21 cellular contexts compared by ENCODE assay signal in genomic region chr1:112267929-112268328, GRCh38.
DNase-seq lines count a peak whose midpoint lies in the region; ATAC-seq lines count a peak whose summit lies in the region.
"Had no signal": no experiment of that assay in that cellular context is flagged by ENCODE, and none has a peak within 500 bp of the region (broad histone marks: within the 10 kb centered on the region; RNA-seq: fewer than 3 reads in every experiment).

No MANE protein-coding gene starts in this region.

- H3K9me3 ChIP-seq in right cardiac atrium (ENCODE audit: control insufficient read depth, low read length) = no peaks in the 10 kb centered on the region
- H3K9me3 ChIP-seq: neutrophil, upper lobe of left lung had no signal

- DNase-seq in Right ventricle myocardium inferior (ENCODE audit: missing footprints) = peak; percentile 79
- no peak for DNase-seq in cardiac septum (ENCODE audit: low spot score)
- DNase-seq in right cardiac atrium = peak; percentile 73 to 90 (median 87)
- DNase-seq in posterior vena cava (ENCODE audit: low spot score) = peak; percentile 88
- DNase-seq in RKO (ENCODE audit: low spot score) = no peak
- no peak for DNase-seq in NCI-H524 (lab: John Stamatoyannopoulos, UW)
- DNase-seq: activated CD4-positive, alpha-beta T cell treated with anti-CD3 and anti-CD28 coated beads, Interleukin-2, amount 50 U/mL, for 48 hours; activated T-cell treated with anti-CD3 and anti-CD28 coated beads, Interleukin-2, amount 50 U/mL, for 48 hours; CD4-positive, CD25-positive, alpha-beta regulatory T cell; DND-41; effector memory CD8-positive, alpha-beta T cell; KBM-7; NCI-H1092; NCI-H2107; small intestine had no signal

- ATAC-seq in Right ventricle myocardium inferior (peak; percentile 82), right cardiac atrium (peak; percentile 79), GM19397 (IDR thresholded peaks at IDR 0.05; ENCODE audit: unreplicated experiment) (no peak), GM21526 (IDR thresholded peaks at IDR 0.05; ENCODE audit: low FRiP score, unreplicated experiment) (no peak)
- ATAC-seq: activated naive CD4-positive, alpha-beta T cell treated with anti-CD3 and anti-CD28 coated beads, Interleukin-2, amount 50 U/mL, for 72 hours; effector memory CD8-positive, alpha-beta T cell had no signal

- H3K27ac ChIP-seq in right cardiac atrium (ENCODE audit: low read length) = peak overlapping the region; percentile 18
- H3K27ac ChIP-seq: cardiac muscle cell, neutrophil had no signal

- peaks cover 22% of the 10 kb centered on the region for H3K4me1 ChIP-seq in right cardiac atrium (ENCODE audit: control insufficient read depth, insufficient read depth, low read length)

- H3K4me3 ChIP-seq in right cardiac atrium (ENCODE audit: low read length) = no peak overlapping the region
- H3K4me3 ChIP-seq: cardiac muscle cell, upper lobe of left lung had no signal

- intact Hi-C loops in Right ventricle myocardium inferior (cut with DNase I) = no loop called here
- intact Hi-C loops in cardiac septum (cut with DNase I) = no loop called here
- intact Hi-C loops in right cardiac atrium (cut with DNase I) = no loop called here
- intact Hi-C loops in posterior vena cava (cut with DNase I) = no loop called here

- no peaks in the 10 kb centered on the region for H3K27me3 ChIP-seq in right cardiac atrium (ENCODE audit: control insufficient read depth, insufficient read depth)
- H3K27me3 ChIP-seq: cardiac muscle cell, neutrophil, upper lobe of left lung had no signal

Comparison
In these comparisons a context has a peak if more than half of its experiments do, and no peak if none do; other contexts are left out.
1. DNase-seq: peak in Right ventricle myocardium inferior (single experiment), right cardiac atrium (3 of 3) and posterior vena cava (single experiment); none in cardiac septum (single experiment), RKO (single experiment) and NCI-H524 (0 of 2).
2. ATAC-seq: peak in Right ventricle myocardium inferior (single experiment) and right cardiac atrium (2 of 2); none in GM19397 (single experiment) and GM21526 (single experiment).